ENCODE assay signal across 1 cellular context in genomic region chr9:87803623-87804345, GRCh38.
A peak's percentile ranks its signal among the peaks of the same experiment; 100 is the strongest.
TF ChIP-seq lines count a peak whose summit lies in the region.

No MANE protein-coding gene starts in this region.

TF ChIP-seq in K562, 482 proteins besides CTCF, POLR2A, EP300 and RAD21 (continued from another document and continues in another):
- TF ChIP-seq GMEB1 (CRISPR knock-in tag; IDR thresholded peaks at IDR 0.05) (no peak), ZFP91 (CRISPR knock-in tag; IDR thresholded peaks at IDR 0.05) (no peak), ILK (tag; IDR thresholded peaks at IDR 0.05; ENCODE audit: borderline replicate concordance, low read depth) (no peak), CHD2 (IDR thresholded peaks at IDR 0.05; ENCODE audit: low read depth, low read length) (no peak), ZFX (CRISPR knock-in tag; IDR thresholded peaks at IDR 0.05) (no peak), NELFE (IDR thresholded peaks at IDR 0.05; ENCODE audit: insufficient read depth, insufficient read length) (no peak), HEY1 (CRISPR knock-in tag; IDR thresholded peaks at IDR 0.05; ENCODE audit: borderline replicate concordance) (no peak), SMARCE1 (IDR thresholded peaks at IDR 0.05) (peak; percentile 71; the same call in 1 of the 2 replicates), ZNF639 (CRISPR knock-in tag; conservative IDR thresholded peaks at IDR 0.05 in 1 of 2, IDR thresholded peaks at IDR 0.05 in 1 of 2) (0 out of 4 replicates have a peak, but pooled peaks of 1 of the 2 experiments have one; percentile 51), ZNF707 (CRISPR knock-in tag; conservative IDR thresholded peaks at IDR 0.05) (no peak), HMGXB4 (CRISPR knock-in tag; IDR thresholded peaks at IDR 0.05) (no peak), SOX6 (IDR thresholded peaks at IDR 0.05) (peak; percentile 69; the same call in 1 of the 2 replicates), POLR2B (IDR thresholded peaks at IDR 0.05; ENCODE audit: low read depth, partially characterized antibody) (no peak), ZNF57 (CRISPR knock-in tag; IDR thresholded peaks at IDR 0.05) (no peak), ZKSCAN8 (CRISPR knock-in tag; IDR thresholded peaks at IDR 0.05) (no peak), MECOM (CRISPR knock-in tag; IDR thresholded peaks at IDR 0.05) (no peak), HDAC8 (tag; IDR thresholded peaks at IDR 0.05) (no peak), STAT5A (IDR thresholded peaks at IDR 0.05; ENCODE audit: borderline replicate concordance, low read length) (peak; percentile 86), RUNX1 (IDR thresholded peaks at IDR 0.05; ENCODE audit: low read depth) (no peak), ZNF263 (CRISPR knock-in tag; IDR thresholded peaks at IDR 0.05; ENCODE audit: borderline replicate concordance) (no peak), CREB1 (IDR thresholded peaks at IDR 0.05) (peak; percentile 30; the same call in 1 of the 2 replicates), CREB1 (CRISPR knock-in tag; IDR thresholded peaks at IDR 0.05) (no peak), KDM5B (IDR thresholded peaks at IDR 0.05; ENCODE audit: insufficient replicate concordance, low read depth, low read length) (no peak), ZNF384 (IDR thresholded peaks at IDR 0.05; ENCODE audit: low read depth, low read length) (no peak), CREM (IDR thresholded peaks at IDR 0.05; ENCODE audit: low read depth) (peak; percentile 52; the same call in 1 of the 2 replicates), NCOR1 (IDR thresholded peaks at IDR 0.05) (peak; percentile 90), BCLAF1 (IDR thresholded peaks at IDR 0.05; ENCODE audit: borderline replicate concordance in 1 of 2, control insufficient read depth in 1 of 2, low read depth in 2 of 2, low read length in 1 of 2) (no peak), NFIC (IDR thresholded peaks at IDR 0.05) (peak; percentile 84), CC2D1A (IDR thresholded peaks at IDR 0.05) (peak; percentile 52; the same call in 1 of the 2 replicates), NFATC3 (IDR thresholded peaks at IDR 0.05) (no peak), NFE2L1 (tag; IDR thresholded peaks at IDR 0.05; ENCODE audit: borderline replicate concordance, low read depth) (no peak), HMG20B (CRISPR knock-in tag; IDR thresholded peaks at IDR 0.05) (no peak), KLF1 (tag; IDR thresholded peaks at IDR 0.05) (no peak), NR1H2 (CRISPR knock-in tag; IDR thresholded peaks at IDR 0.05) (no peak), ZNF445 (CRISPR knock-in tag; IDR thresholded peaks at IDR 0.05; ENCODE audit: low read depth) (no peak), MNT (conservative IDR thresholded peaks at IDR 0.05) (peak; percentile 82 to 87), MYNN (IDR thresholded peaks at IDR 0.05) (peak; percentile 79), MYNN (CRISPR knock-in tag; IDR thresholded peaks at IDR 0.05) (no peak), ZBTB5 (IDR thresholded peaks at IDR 0.05) (no peak), ZNF143 (CRISPR knock-in tag; IDR thresholded peaks at IDR 0.05) (no peak), CHCHD3 (CRISPR knock-in tag; IDR thresholded peaks at IDR 0.05) (no peak), ID3 (CRISPR knock-in tag; IDR thresholded peaks at IDR 0.05) (no peak), ID3 (tag; IDR thresholded peaks at IDR 0.05) (no peak), PTBP1 (IDR thresholded peaks at IDR 0.05; ENCODE audit: low read depth, low read length) (no peak), USF2 (CRISPR knock-in tag; IDR thresholded peaks at IDR 0.05) (peak; percentile 66), WHSC1 (IDR thresholded peaks at IDR 0.05; ENCODE audit: low read length) (no peak), HDAC3 (IDR thresholded peaks at IDR 0.05; ENCODE audit: borderline replicate concordance, partially characterized antibody) (peak; percentile 35)
